Comparison of ENCODE assay signal across 19 cellular contexts in the genomic region with DNA sequence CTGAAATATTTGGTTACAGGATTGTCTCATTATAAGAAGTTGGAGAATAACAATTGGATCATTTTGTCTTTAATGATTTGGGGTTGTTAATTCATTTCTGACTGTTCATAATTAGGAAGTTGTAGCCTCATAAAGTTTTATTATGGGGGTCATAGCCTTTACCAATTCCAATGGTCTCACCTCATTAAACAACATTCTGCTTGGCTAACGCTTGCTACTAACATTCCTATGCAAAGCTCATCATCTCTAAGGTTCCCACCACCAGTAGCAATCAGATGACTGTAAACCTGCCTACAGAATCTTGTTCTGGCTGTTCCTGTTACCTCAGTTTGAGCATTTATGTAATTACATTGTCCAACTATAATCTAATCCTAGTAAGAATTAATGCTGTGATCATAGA.
DNase-seq lines count a peak whose midpoint lies in the region; TF ChIP-seq lines count a peak whose summit lies in the region.
"Had no signal": no experiment of that assay in that cellular context is flagged by ENCODE, and none has a peak within 500 bp of the region (broad histone marks: within the 10 kb centered on the region; RNA-seq: fewer than 3 reads in every experiment).

No MANE protein-coding gene starts in this region.

- no peak overlapping the region for H2AFZ ChIP-seq in smooth muscle cell (ENCODE audit: low read depth)
- H2AFZ ChIP-seq: GM23248 had no signal

- H3K27me3 ChIP-seq in kidney epithelial cell (ENCODE audit: control insufficient read depth, insufficient read depth, low read length) (no peaks in the 10 kb centered on the region), smooth muscle cell (ENCODE audit: low read depth) (peaks cover 3% of the 10 kb centered on the region)
- H3K27me3 ChIP-seq: BE2C; BLaER1 treated with 17β-estradiol and CSF1 and Interleukin-3, amounts not matched to agents 10 nM and 100 nM had no signal

- H3K79me2 ChIP-seq in smooth muscle cell (ENCODE audit: low read depth): no peaks in the 10 kb centered on the region

- H4K20me1 ChIP-seq in smooth muscle cell (ENCODE audit: low read depth): no peaks in the 10 kb centered on the region
- H4K20me1 ChIP-seq: BLaER1 treated with 17β-estradiol and CSF1 and Interleukin-3, amounts not matched to agents 10 nM and 100 nM had no signal

- H3F3A ChIP-seq in smooth muscle cell (ENCODE audit: low read depth): no peaks in the 10 kb centered on the region

- no peak overlapping the region for H3K9ac ChIP-seq in smooth muscle cell (ENCODE audit: low read depth)
- H3K9ac ChIP-seq: BLaER1 treated with 17β-estradiol and CSF1 and Interleukin-3, amounts not matched to agents 10 nM and 100 nM; GM23248 had no signal

- H3K36me3 ChIP-seq in kidney epithelial cell (ENCODE audit: control insufficient read depth, insufficient read depth, low read length) (no peaks in the 10 kb centered on the region), smooth muscle cell (ENCODE audit: low read depth) (no peaks in the 10 kb centered on the region)
- H3K36me3 ChIP-seq: BE2C; BLaER1 treated with 17β-estradiol and CSF1 and Interleukin-3, amounts not matched to agents 10 nM and 100 nM had no signal

- no peak overlapping the region for H3K4me2 ChIP-seq in smooth muscle cell
- H3K4me2 ChIP-seq: BLaER1 treated with 17β-estradiol and CSF1 and Interleukin-3, amounts not matched to agents 10 nM and 100 nM had no signal

- H3K9me3 ChIP-seq in smooth muscle cell (replicated peaks; ENCODE audit: low read depth): no peaks in the 10 kb centered on the region
- H3K9me3 ChIP-seq: BE2C had no signal

- H3K4me1 ChIP-seq in smooth muscle cell (ENCODE audit: low read depth): no peaks in the 10 kb centered on the region
- H3K4me1 ChIP-seq: BE2C had no signal

- in situ Hi-C loops in ACHN (cut with HindIII; ENCODE audit: low pct_ligation_motif_present, low pct_unique_long_range_greater_than_20kb, low sequenced_read_pairs): no loop called here

- DNase-seq in kidney epithelial cell (ENCODE audit: low read depth): peak; percentile 42
- peak; percentile 68 for DNase-seq in left kidney (ENCODE audit: low read depth, low spot score)
- DNase-seq in renal cortical epithelial cell (ENCODE audit: low read depth): peak; percentile 90
- DNase-seq in AG08395 (ENCODE audit: low spot score): no peak
- no peak for DNase-seq in ACHN
- DNase-seq in smooth muscle cell (lab: John Stamatoyannopoulos, UW; ENCODE audit: unreplicated experiment): no peak
- DNase-seq: AML-193; BE2C; CD4-positive, alpha-beta T cell; CD8-positive, alpha-beta memory T cell; DMS 273 treated with DMSO at 0.1 percent for 48 hours; DMS79; EL; GDM1; GM23248; H7; HCEC 1CT had no signal

- H3K27ac ChIP-seq in smooth muscle cell (ENCODE audit: low read depth): no peak overlapping the region
- H3K27ac ChIP-seq: BLaER1 treated with 17β-estradiol and CSF1 and Interleukin-3, amounts not matched to agents 10 nM and 100 nM; GM23248 had no signal

- 54% methylated on average over 1 of the region's 1 CpG for WGBS in smooth muscle cell (ENCODE audit: low lambda C conversion rate)

- TF ChIP-seq CTCF in kidney epithelial cell (IDR thresholded peaks at IDR 0.05; ENCODE audit: insufficient read depth, low read length, poor library complexity, severe bottlenecking) (no peak), smooth muscle cell (IDR thresholded peaks at IDR 0.05; ENCODE audit: borderline replicate concordance, insufficient read depth, poor library complexity, severe bottlenecking) (no peak)

- H3K4me3 ChIP-seq in kidney epithelial cell (ENCODE audit: low read depth, low read length): no peak overlapping the region
- H3K4me3 ChIP-seq in smooth muscle cell: no peak overlapping the region
- H3K4me3 ChIP-seq: BLaER1 treated with 17β-estradiol and CSF1 and Interleukin-3, amounts not matched to agents 10 nM and 100 nM; GM12878; GM23248 had no signal

Comparison
In these comparisons a context has a peak if more than half of its experiments do, and no peak if none do; other contexts are left out.
1. DNase-seq: peak in kidney epithelial cell (single experiment), left kidney (single experiment) and renal cortical epithelial cell (single experiment); none in AG08395 (single experiment), ACHN (single experiment) and smooth muscle cell (single experiment).